8 cellular contexts compared by ENCODE assay signal in genomic region chr2:160271166-160272086, GRCh38.
DNase-seq lines count a peak whose midpoint lies in the region; ATAC-seq and TF ChIP-seq lines count a peak whose summit lies in the region.

No MANE protein-coding gene starts in this region.

- H3K27ac ChIP-seq in AG04450 (ENCODE audit: low read depth, low read length) (peak overlapping the region; percentile 96), heart left ventricle (peak overlapping the region; percentile 85 to 98 (median 96)), neuronal stem cell (replicated peaks; ENCODE audit: low read length) (peak overlapping the region; percentile 97)

- H3K27me3 Mint-ChIP-seq in T-cell, result no peaks in the 10 kb centered on the region

- intact Hi-C loops in heart left ventricle (cut with DNase I), result loop anchor here in 5 of 10 donors (2.0 to 10.0 kb wide), 8 partner anchors 36 to 721 kb away; partner anchors contain the start of gene RBMS1 (in 3 of the 5)

- H2BK15ac ChIP-seq in neuronal stem cell (ENCODE audit: low read length), result no peak overlapping the region

- H3K4me3 ChIP-seq in AG04450 (ENCODE audit: low read depth, low read length) (no peak overlapping the region), heart left ventricle (peak overlapping the region in 11 of 12 donors; percentile 33 to 66 (median 52)), neuronal stem cell (ENCODE audit: low read length in 2 of 2) (no peak overlapping the region)

- H3K9me3 ChIP-seq in AG04450 (ENCODE audit: control insufficient read depth, insufficient read depth, low read length) (no peaks in the 10 kb centered on the region), heart left ventricle (no peaks in the 10 kb centered on the region), neuronal stem cell (replicated peaks in 1 of 2; ENCODE audit: control insufficient read depth in 2 of 2, insufficient read depth in 1 of 2, low read depth in 1 of 2, low read length in 2 of 2) (peaks cover 0 to 16% of the 10 kb centered on the region in 2 donors)

- H3K9ac ChIP-seq in neuronal stem cell (ENCODE audit: low read depth, low read length, poor library complexity), result no peak overlapping the region

- TF ChIP-seq CTCF in AG04450 (IDR thresholded peaks at IDR 0.05; ENCODE audit: low read depth, low read length), result no peak
- no peak for TF ChIP-seq CTCF in heart left ventricle (IDR thresholded peaks at IDR 0.05)

- no peak overlapping the region for H3K4ac ChIP-seq in neuronal stem cell (ENCODE audit: low read length)

- H3K4me1 ChIP-seq in heart left ventricle, result peaks cover 0 to 51% (median 26%) of the 10 kb centered on the region in 12 donors
- peaks cover 2 to 18% of the 10 kb centered on the region in 2 donors for H3K4me1 ChIP-seq in neuronal stem cell (ENCODE audit: control insufficient read depth in 2 of 2, insufficient read depth in 1 of 2, low read depth in 1 of 2, low read length in 2 of 2)

- H3K4me3 Mint-ChIP-seq in T-cell, result peak overlapping the region in 1 of 3 donors; percentile 87

- H2AFZ ChIP-seq in neuronal stem cell (ENCODE audit: low read length), result no peak overlapping the region

- no peak overlapping the region for H2AK5ac ChIP-seq in neuronal stem cell (ENCODE audit: low read depth, low read length)

- no peaks in the 10 kb centered on the region for H3K79me1 ChIP-seq in neuronal stem cell (ENCODE audit: low read depth, low read length)

- H3K9me3 Mint-ChIP-seq in T-cell, result no peaks in the 10 kb centered on the region

- H2BK120ac ChIP-seq in neuronal stem cell (ENCODE audit: low read depth, low read length), result no peak overlapping the region

- peaks cover 22% of the 10 kb centered on the region for H3K36me3 Mint-ChIP-seq in T-cell

- H3K36me3 ChIP-seq in heart left ventricle, result peaks cover 0 to 56% (median 42%) of the 10 kb centered on the region in 9 donors
- H3K36me3 ChIP-seq in neuronal stem cell (replicated peaks in 1 of 2; ENCODE audit: control insufficient read depth in 2 of 2, insufficient read depth in 2 of 2, low read length in 2 of 2), result peaks cover 0 to 59% of the 10 kb centered on the region in 2 donors

- H4K91ac ChIP-seq in neuronal stem cell (ENCODE audit: low read depth, low read length, poor library complexity), result no peak overlapping the region

- ATAC-seq in T-cell (replicated peaks in 1 of 4) (no peak), heart left ventricle (peak; percentile 9 to 23 (median 12)), GM18868 (IDR thresholded peaks at IDR 0.05; ENCODE audit: unreplicated experiment) (no peak), HG03439 (IDR thresholded peaks at IDR 0.05; ENCODE audit: unreplicated experiment) (no peak)

- H4K8ac ChIP-seq in neuronal stem cell (ENCODE audit: low read depth, low read length), result no peak overlapping the region

- POLR2A ChIA-PET in AG04450 (lab: Yijun Ruan, JAX), result interaction anchor here (0.6 to 1.8 kb wide), 3 partner anchors 62 to 205 kb away, joined by 5 to 9 read pairs (median 7); no protein-coding TSS in a partner anchor
- POLR2A ChIA-PET in T-cell (lab: Charles Lee), result interaction anchor here in 1 of 2 donors (0.6 kb wide), 1 partner anchor 741 kb away, joined by 3 read pairs; no protein-coding TSS in a partner anchor

- H2BK12ac ChIP-seq in neuronal stem cell (ENCODE audit: low read length), result no peak overlapping the region

- 44 to 56% (median 53%) methylated on average over 22 of the region's 22 CpGs for WGBS in heart left ventricle, 4 donors
- WGBS in neuronal stem cell (ENCODE audit: extremely low coverage in 2 of 2, insufficient read length in 2 of 2, insufficient replicate concordance in 1 of 2), 2 donors, result no CpG with 5 or more reads among the region's 22 CpGs

- no peak overlapping the region for H3K14ac ChIP-seq in neuronal stem cell (ENCODE audit: low read length)

- no peak overlapping the region for H2BK5ac ChIP-seq in neuronal stem cell (ENCODE audit: low read length)

- H3K27me3 ChIP-seq in AG04450 (ENCODE audit: control insufficient read depth, insufficient read depth, low read length), result no peaks in the 10 kb centered on the region
- H3K27me3 ChIP-seq in heart left ventricle, result no peaks in the 10 kb centered on the region
- H3K27me3 ChIP-seq in neuronal stem cell (ENCODE audit: control insufficient read depth in 3 of 3, insufficient read depth in 3 of 3, low read depth in 1 of 3, low read length in 3 of 3), result no peaks in the 10 kb centered on the region

- no peak overlapping the region for H3K4me2 ChIP-seq in neuronal stem cell (ENCODE audit: insufficient read depth, low read length, poor library complexity, severe bottlenecking)

- peaks cover 23 to 27% (median 24%) of the 10 kb centered on the region in 3 donors for H3K4me1 Mint-ChIP-seq in T-cell

- CTCF ChIA-PET in AG04450 (lab: Charles Lee), result interaction anchor here (0.9 to 2.7 kb wide), 9 partner anchors 16 to 792 kb away, joined by 3 to 18 read pairs (median 8); no protein-coding TSS in a partner anchor
- CTCF ChIA-PET in T-cell (lab: Charles Lee), result interaction anchor here (0.8 to 0.9 kb wide), 3 partner anchors 14 to 723 kb away, joined by 3 to 5 read pairs (median 5); no protein-coding TSS in a partner anchor

- DNase-seq in AG04450 (ENCODE audit: low read depth, low spot score) (no peak), T-cell (no peak), heart left ventricle (peak in 4 of 5 donors; percentile 27 to 63 (median 40)), neuronal stem cell (ENCODE audit: low spot score) (peak; percentile 15), NCI-H774 (lab: John Stamatoyannopoulos, UW) (no peak)
- DNase-seq in activated T-cell treated with anti-CD3 and anti-CD28 coated beads, Interleukin-2, amount 50 U/mL, for 1 hour, result no peak

- no peak overlapping the region for H3K23ac ChIP-seq in neuronal stem cell (ENCODE audit: low read depth, low read length, poor library complexity)

- H3K27ac Mint-ChIP-seq in T-cell, result peak overlapping the region; percentile 83 to 84

- TF ChIP-seq POLR2A in heart left ventricle (IDR thresholded peaks at IDR 0.05), result no peak

- H3K18ac ChIP-seq in neuronal stem cell (ENCODE audit: low read length), result peak overlapping the region; percentile 5

Comparison
In these comparisons a context has a peak if more than half of its experiments do, and no peak if none do; other contexts are left out.
1. DNase-seq: peak in heart left ventricle (4 of 5) and neuronal stem cell (single experiment); none in AG04450 (single experiment), T-cell (0 of 34), NCI-H774 (single experiment) and activated T-cell treated with anti-CD3 and anti-CD28 coated beads, Interleukin-2, amount 50 U/mL, for 1 hour (single experiment).
2. H3K4me3 ChIP-seq: peak in heart left ventricle (11 of 12); none in AG04450 (single experiment) and neuronal stem cell (0 of 2).
3. ATAC-seq: peak in heart left ventricle (4 of 4); none in T-cell (0 of 4), GM18868 (single experiment) and HG03439 (single experiment).
4. Peak in every context shown above with its lines, with median percentiles within 50 percentile points of each other: H3K27ac ChIP-seq.